Comparison of ENCODE assay signal across 19 cellular contexts in the genomic region with DNA sequence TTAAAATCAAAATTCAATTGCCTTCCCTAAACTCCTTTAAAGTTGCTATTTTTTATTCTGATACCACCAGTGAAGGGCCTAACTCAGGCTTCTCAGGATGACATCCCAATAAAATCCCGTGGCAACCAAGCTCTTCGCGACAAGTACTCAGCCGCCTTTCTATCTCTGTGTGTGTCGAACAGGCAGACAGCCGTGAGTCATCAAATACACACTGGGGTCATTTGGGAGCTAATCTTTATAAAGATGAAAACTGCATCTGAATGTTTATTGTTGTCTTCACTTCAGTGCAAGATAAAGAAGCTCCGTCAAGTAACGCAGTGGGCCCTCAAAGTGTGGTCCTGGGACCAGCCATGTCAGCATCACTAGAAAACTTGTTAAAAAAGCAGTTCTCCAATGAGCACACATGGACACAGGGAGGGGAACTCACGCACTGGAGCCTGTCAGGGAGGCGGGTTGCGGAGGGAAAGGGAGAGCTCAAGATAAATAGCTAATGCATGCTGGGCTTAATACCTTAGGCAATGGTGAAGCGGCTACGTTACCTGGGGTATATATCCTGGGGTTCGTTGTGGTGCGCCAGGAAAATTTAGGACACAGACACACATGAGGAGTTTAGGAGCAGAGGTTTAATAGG.
A peak's percentile ranks its signal among the peaks of the same experiment; 100 is the strongest.
DNase-seq lines count a peak whose midpoint lies in the region; ATAC-seq and TF ChIP-seq lines count a peak whose summit lies in the region.
"Had no signal": no experiment of that assay in that cellular context is flagged by ENCODE, and none has a peak within 500 bp of the region (broad histone marks: within the 10 kb centered on the region; RNA-seq: fewer than 3 reads in every experiment).

No MANE protein-coding gene starts in this region.

- 88 to 90% methylated on average over 15 of the region's 15 CpGs for WGBS in lower leg skin, 2 donors

- no peak for TF ChIP-seq POLR2A in lower leg skin (IDR thresholded peaks at IDR 0.05)

- H3K27me3 ChIP-seq in DOHH2 (ENCODE audit: control insufficient read depth, low read length) (no peaks in the 10 kb centered on the region), neuron (ENCODE audit: insufficient read depth, low read length) (no peaks in the 10 kb centered on the region)
- H3K27me3 ChIP-seq: BLaER1, cardiac muscle cell, heart left ventricle, testis had no signal

- no peak for ATAC-seq in stimulated activated naive CD8-positive, alpha-beta T cell treated with anti-CD3 and anti-CD28 coated beads, Interleukin-15, Interleukin-2, amounts not matched to agents 100 U/mL and 50 U/mL, for 24 hours
- ATAC-seq: activated CD8-positive, alpha-beta T cell treated with anti-CD3 and anti-CD28 coated beads for 36 hours; heart left ventricle had no signal

- H2AFZ ChIP-seq in neuron (ENCODE audit: low read depth, low read length): peak overlapping the region; percentile 48

- no peak overlapping the region for H3K27ac ChIP-seq in DOHH2 (ENCODE audit: low read depth, low read length)
- H3K27ac ChIP-seq: BLaER1, cardiac muscle cell, heart left ventricle, testis had no signal

- H4K20me1 ChIP-seq in DOHH2 (ENCODE audit: control insufficient read depth, insufficient read depth, low read depth, low read length): no peaks in the 10 kb centered on the region
- H4K20me1 ChIP-seq: BLaER1 had no signal

- H3K4me3 ChIP-seq in DOHH2 (ENCODE audit: low read length) (peak overlapping the region; percentile 10; the same call in 1 of the 2 replicates), neuron (ENCODE audit: low read length) (no peak overlapping the region), lower leg skin (ENCODE audit: low read depth, poor library complexity, severe bottlenecking) (no peak overlapping the region)
- H3K4me3 ChIP-seq: BLaER1, cardiac muscle cell, heart left ventricle, testis had no signal

- no peak for TF ChIP-seq CTCF in DOHH2 (IDR thresholded peaks at IDR 0.05; ENCODE audit: low read depth, low read length, poor library complexity, severe bottlenecking)
- TF ChIP-seq CTCF in lower leg skin (IDR thresholded peaks at IDR 0.05): no peak

- H3K9me2 ChIP-seq in DOHH2 (replicated peaks; ENCODE audit: control insufficient read depth, low read length): no peaks in the 10 kb centered on the region; the same call in 1 of the 2 replicates

- no peaks in the 10 kb centered on the region for H3F3A ChIP-seq in DOHH2 (ENCODE audit: control insufficient read depth, insufficient read depth)

- H3K4me2 ChIP-seq in DOHH2 (ENCODE audit: low read length): no peak overlapping the region
- H3K4me2 ChIP-seq: BLaER1 had no signal

- H3K4me1 ChIP-seq in DOHH2 (ENCODE audit: control insufficient read depth, low read length) (peaks cover 43% of the 10 kb centered on the region), neuron (ENCODE audit: insufficient read depth, low read length) (peaks cover 7% of the 10 kb centered on the region)
- H3K4me1 ChIP-seq: testis had no signal

- intact Hi-C loops in lower leg skin (cut with DNase I; ENCODE audit: low total_unique reads): no loop called here

- no peaks in the 10 kb centered on the region for H3K79me2 ChIP-seq in DOHH2 (ENCODE audit: control insufficient read depth, low read length)

- H3K36me3 ChIP-seq in DOHH2 (ENCODE audit: control insufficient read depth, low read length) (no peaks in the 10 kb centered on the region), neuron (ENCODE audit: insufficient read depth, low read length) (no peaks in the 10 kb centered on the region)
- H3K36me3 ChIP-seq: BLaER1, cardiac muscle cell, heart left ventricle had no signal

- peak; percentile 3 for DNase-seq in NCI-H2081 treated with DMSO at 0.1 percent for 48 hours (lab: John Stamatoyannopoulos, UW)
- peak; percentile 15 for DNase-seq in RPMI7951 (ENCODE audit: low read depth)
- no peak for DNase-seq in lower leg skin (ENCODE audit: low spot score in 2 of 2)
- DNase-seq in NOMO-1 treated with dmso at 0.1 percent for 144 hours (lab: John Stamatoyannopoulos, UW; ENCODE audit: unreplicated experiment): no peak
- no peak for DNase-seq in stimulated activated naive CD8-positive, alpha-beta T cell treated with anti-CD3 and anti-CD28 coated beads, Interleukin-15, Interleukin-2, amounts not matched to agents 100 U/mL and 50 U/mL, for 24 hours
- DNase-seq: activated CD8-positive, alpha-beta T cell treated with anti-CD3 and anti-CD28 coated beads for 36 hours; DMS79; heart left ventricle; KG1; NCI-H1105; NCI-H774; stimulated activated CD4-positive, alpha-beta T cell treated with anti-CD3 and anti-CD28 coated beads, Interleukin-4, amount 100 ng/mL, for 1 hour; stimulated activated CD8-positive, alpha-beta memory T cell treated with anti-CD3 and anti-CD28 coated beads, Interleukin-4, amount 100 ng/mL, for 48 hours; T-helper 1 cell; testis had no signal

- H3K9me3 ChIP-seq in DOHH2 (ENCODE audit: control insufficient read depth, insufficient read depth, low read length) (no peaks in the 10 kb centered on the region), neuron (ENCODE audit: low read length) (no peaks in the 10 kb centered on the region)
- H3K9me3 ChIP-seq: BLaER1, heart left ventricle, testis had no signal

Comparison
In these comparisons a context has a peak if more than half of its experiments do, and no peak if none do; other contexts are left out.
1. DNase-seq: peak in NCI-H2081 treated with DMSO at 0.1 percent for 48 hours (single experiment) and RPMI7951 (single experiment); none in lower leg skin (0 of 2), NOMO-1 treated with dmso at 0.1 percent for 144 hours (single experiment) and stimulated activated naive CD8-positive, alpha-beta T cell treated with anti-CD3 and anti-CD28 coated beads, Interleukin-15, Interleukin-2, amounts not matched to agents 100 U/mL and 50 U/mL, for 24 hours (single experiment).